Comparison of ENCODE assay signal across 20 cellular contexts in genomic region chr18:50299626-50300388, GRCh38. TPM values are rescaled to one million over a fixed set of nuclear protein-coding genes. Genes with fewer than 3 reads are reported as not detected.
DNase-seq lines count a peak whose midpoint lies in the region; ATAC-seq and TF ChIP-seq lines count a peak whose summit lies in the region.
"Had no signal": no experiment of that assay in that cellular context is flagged by ENCODE, and none has a peak within 500 bp of the region (broad histone marks: within the 10 kb centered on the region; RNA-seq: fewer than 3 reads in every experiment).

No MANE protein-coding gene starts in this region.

- BruUV-seq in PC-9 (replicated peaks; lab: Mats Ljungman, UMichigan) (no TSS peak), A673 (replicated peaks; lab: Mats Ljungman, UMichigan) (no TSS peak)

- H3K36me3 Mint-ChIP-seq in CD4-positive, CD25-positive, alpha-beta regulatory T cell: no peaks in the 10 kb centered on the region
- no peaks in the 10 kb centered on the region for H3K36me3 Mint-ChIP-seq in CD8-positive, alpha-beta T cell

- CTCF ChIA-PET in CD8-positive, alpha-beta T cell (lab: Charles Lee): interaction anchor here (1.1 kb wide), 1 partner anchor 130 kb away, joined by 3 read pairs; no protein-coding TSS in a partner anchor
- CTCF ChIA-PET in PC-9 (lab: Charles Lee) (no interaction called here), A673 (lab: Charles Lee) (no interaction called here)

- peaks cover 0 to 2% (median 0%) of the 10 kb centered on the region in 7 donors for H3K9me3 Mint-ChIP-seq in CD4-positive, CD25-positive, alpha-beta regulatory T cell
- no peaks in the 10 kb centered on the region for H3K9me3 Mint-ChIP-seq in CD8-positive, alpha-beta T cell

- H3K4me1 Mint-ChIP-seq in CD4-positive, CD25-positive, alpha-beta regulatory T cell: peaks cover 0 to 15% (median 8%) of the 10 kb centered on the region in 4 donors
- H3K4me1 Mint-ChIP-seq in CD8-positive, alpha-beta T cell (ENCODE audit: low read depth): peaks cover 9% of the 10 kb centered on the region

- H3K27ac Mint-ChIP-seq in CD4-positive, CD25-positive, alpha-beta regulatory T cell: no peak overlapping the region
- no peak overlapping the region for H3K27ac Mint-ChIP-seq in CD8-positive, alpha-beta T cell

- intact Hi-C loops in CD8-positive, alpha-beta T cell (cut with DNase I, micrococcal nuclease): no loop called here
- intact Hi-C loops in PC-9 (cut with micrococcal nuclease; ENCODE audit: unreplicated experiment): no loop called here
- intact Hi-C loops in A673 (cut with micrococcal nuclease; ENCODE audit: unreplicated experiment): no loop called here

- no peak for ATAC-seq in CD4-positive, CD25-positive, alpha-beta regulatory T cell (ENCODE audit: low read depth in 2 of 2)
- no peak for ATAC-seq in CD8-positive, alpha-beta T cell
- no peak for ATAC-seq in stimulated activated naive CD8-positive, alpha-beta T cell treated with anti-CD3 and anti-CD28 coated beads, Interleukin-15, Interleukin-2, amounts not matched to agents 100 U/mL and 50 U/mL, for 24 hours

- no peak overlapping the region for H3K4me3 ChIP-seq in CD4-positive, CD25-positive, alpha-beta regulatory T cell (ENCODE audit: low read depth, low read length)
- H3K4me3 ChIP-seq in CD8-positive, alpha-beta T cell (ENCODE audit: low read depth, low read length): no peak overlapping the region
- no peak overlapping the region for H3K4me3 ChIP-seq in PC-9
- no peak overlapping the region for H3K4me3 ChIP-seq in parathyroid adenoma (ENCODE audit: low read depth, low read length)
- no peak overlapping the region for H3K4me3 ChIP-seq in A673 (ENCODE audit: low read depth, low read length, poor library complexity, severe bottlenecking)
- H3K4me3 ChIP-seq: BLaER1 treated with 17β-estradiol and CSF1 and Interleukin-3, amounts not matched to agents 10 nM and 100 nM; GM23248; Peyer's patch; SJCRH30 had no signal

- H3K9me3 ChIP-seq in CD4-positive, CD25-positive, alpha-beta regulatory T cell (ENCODE audit: control insufficient read depth in 2 of 2, low read length in 2 of 2): peaks cover under 1 to 3% of the 10 kb centered on the region in 2 experiments
- H3K9me3 ChIP-seq in CD8-positive, alpha-beta T cell (ENCODE audit: low read length): no peaks in the 10 kb centered on the region
- no peaks in the 10 kb centered on the region for H3K9me3 ChIP-seq in PC-9 (ENCODE audit: insufficient read depth, low read depth)
- H3K9me3 ChIP-seq in parathyroid adenoma (ENCODE audit: control insufficient read depth, low read length): no peaks in the 10 kb centered on the region
- no peaks in the 10 kb centered on the region for H3K9me3 ChIP-seq in A673 (ENCODE audit: low read depth, low read length, poor library complexity, severe bottlenecking)
- H3K9me3 ChIP-seq: Peyer's patch, SJCRH30 had no signal

- no peaks in the 10 kb centered on the region for H3K9me2 ChIP-seq in PC-9 (ENCODE audit: insufficient read depth)

- H3K4me1 ChIP-seq in CD4-positive, CD25-positive, alpha-beta regulatory T cell (ENCODE audit: control insufficient read depth, insufficient read depth, low read length, poor library complexity, severe bottlenecking): peaks cover 15% of the 10 kb centered on the region
- peaks cover 11% of the 10 kb centered on the region for H3K4me1 ChIP-seq in CD8-positive, alpha-beta T cell (ENCODE audit: insufficient read depth, low read length)
- H3K4me1 ChIP-seq in PC-9 (replicated peaks; ENCODE audit: insufficient read depth) (peaks cover 13% of the 10 kb centered on the region), parathyroid adenoma (peaks cover 2% of the 10 kb centered on the region), A673 (ENCODE audit: insufficient read depth, low read length, poor library complexity, severe bottlenecking) (no peaks in the 10 kb centered on the region)
- H3K4me1 ChIP-seq: SJCRH30 had no signal

- no peak for TF ChIP-seq CTCF in CD8-positive, alpha-beta T cell (IDR thresholded peaks at IDR 0.05)
- TF ChIP-seq CTCF in PC-9 (conservative IDR thresholded peaks at IDR 0.05) (no peak), parathyroid adenoma (IDR thresholded peaks at IDR 0.05) (no peak), A673 (conservative IDR thresholded peaks at IDR 0.05; ENCODE audit: low read depth, low read length) (no peak)

- peak overlapping the region in 3 of 4 donors; percentile 36 to 62 (median 44) for H3K4me3 Mint-ChIP-seq in CD4-positive, CD25-positive, alpha-beta regulatory T cell
- H3K4me3 Mint-ChIP-seq in CD8-positive, alpha-beta T cell: peak overlapping the region; percentile 24

- DNase-seq in CD4-positive, CD25-positive, alpha-beta regulatory T cell: no peak
- DNase-seq in CD8-positive, alpha-beta T cell: no peak
- DNase-seq in PC-9 (no peak), A673 (ENCODE audit: low spot score) (no peak), GOT3 (lab: John Stamatoyannopoulos, UW) (no peak)
- no peak for DNase-seq in stimulated activated naive CD8-positive, alpha-beta T cell treated with anti-CD3 and anti-CD28 coated beads, Interleukin-15, Interleukin-2, amounts not matched to agents 100 U/mL and 50 U/mL, for 24 hours
- DNase-seq: ACHN, DMS79, GM23248, HCEC 1CT, Kasumi-1, NCI-H1694, NCI-H2081, NCI-H2171, NCI-H345, NCI-H82, Peyer's patch, SJCRH30 had no signal

- H4K20me1 ChIP-seq in PC-9 (ENCODE audit: insufficient read depth): no peaks in the 10 kb centered on the region
- H4K20me1 ChIP-seq: BLaER1 treated with 17β-estradiol and CSF1 and Interleukin-3, amounts not matched to agents 10 nM and 100 nM had no signal

- H2AFZ ChIP-seq in PC-9: no peak overlapping the region
- H2AFZ ChIP-seq in parathyroid adenoma: peak overlapping the region; percentile 42
- H2AFZ ChIP-seq: GM23248 had no signal

- peaks cover 78% of the 10 kb centered on the region for H3K27me3 Mint-ChIP-seq in CD4-positive, CD25-positive, alpha-beta regulatory T cell
- peaks cover 36% of the 10 kb centered on the region for H3K27me3 Mint-ChIP-seq in CD8-positive, alpha-beta T cell (ENCODE audit: low read depth)

- H3K27me3 ChIP-seq in CD4-positive, CD25-positive, alpha-beta regulatory T cell (ENCODE audit: control insufficient read depth, insufficient read depth, low read length): peaks cover 29% of the 10 kb centered on the region
- H3K27me3 ChIP-seq in CD8-positive, alpha-beta T cell (ENCODE audit: insufficient read depth, low read length): no peaks in the 10 kb centered on the region
- H3K27me3 ChIP-seq in PC-9 (ENCODE audit: insufficient read depth, low read depth) (no peaks in the 10 kb centered on the region; the same call in 1 of the 2 replicates), parathyroid adenoma (ENCODE audit: control insufficient read depth, insufficient read depth, low read length) (no peaks in the 10 kb centered on the region), A673 (replicated peaks; ENCODE audit: insufficient read depth, low read depth, low read length, poor library complexity) (peaks cover 29% of the 10 kb centered on the region)
- H3K27me3 ChIP-seq: BLaER1 treated with 17β-estradiol and CSF1 and Interleukin-3, amounts not matched to agents 10 nM and 100 nM; Peyer's patch; SJCRH30 had no signal

- no peaks in the 10 kb centered on the region for H3F3A ChIP-seq in PC-9 (ENCODE audit: insufficient read depth, low read depth)

- no peak overlapping the region for H3K27ac ChIP-seq in CD4-positive, CD25-positive, alpha-beta regulatory T cell (ENCODE audit: insufficient read depth, low read length, poor library complexity, severe bottlenecking)
- H3K27ac ChIP-seq in CD8-positive, alpha-beta T cell (ENCODE audit: low read depth, low read length): no peak overlapping the region
- H3K27ac ChIP-seq in PC-9 (no peak overlapping the region), parathyroid adenoma (peak overlapping the region; percentile 30), A673 (ENCODE audit: low read depth, low read length, poor library complexity, severe bottlenecking) (no peak overlapping the region)
- H3K27ac ChIP-seq: BLaER1 treated with 17β-estradiol and CSF1 and Interleukin-3, amounts not matched to agents 10 nM and 100 nM; GM23248; Peyer's patch; SJCRH30 had no signal

- POLR2A ChIA-PET in CD8-positive, alpha-beta T cell (lab: Charles Lee): interaction anchor here (0.6 to 0.8 kb wide), 2 partner anchors 31 to 980 kb away, joined by 3 to 5 read pairs; no protein-coding TSS in a partner anchor
- POLR2A ChIA-PET in PC-9 (lab: Charles Lee; ENCODE audit: unreplicated experiment): no interaction called here
- POLR2A ChIA-PET in A673 (lab: Charles Lee; ENCODE audit: low non-redundant PET): no interaction called here

- H3K36me3 ChIP-seq in CD4-positive, CD25-positive, alpha-beta regulatory T cell (ENCODE audit: control insufficient read depth, insufficient read depth, low read length): no peaks in the 10 kb centered on the region
- H3K36me3 ChIP-seq in CD8-positive, alpha-beta T cell (ENCODE audit: insufficient read depth, low read length): no peaks in the 10 kb centered on the region
- no peaks in the 10 kb centered on the region for H3K36me3 ChIP-seq in PC-9 (ENCODE audit: low read depth)
- no peaks in the 10 kb centered on the region for H3K36me3 ChIP-seq in parathyroid adenoma (ENCODE audit: control insufficient read depth, insufficient read depth, low read length)
- H3K36me3 ChIP-seq in A673 (ENCODE audit: insufficient read depth, low read length, poor library complexity, severe bottlenecking): no peaks in the 10 kb centered on the region
- H3K36me3 ChIP-seq: BLaER1 treated with 17β-estradiol and CSF1 and Interleukin-3, amounts not matched to agents 10 nM and 100 nM; Peyer's patch; SJCRH30 had no signal

- no peak overlapping the region for H3K9ac ChIP-seq in parathyroid adenoma
- H3K9ac ChIP-seq: BLaER1 treated with 17β-estradiol and CSF1 and Interleukin-3, amounts not matched to agents 10 nM and 100 nM; GM23248 had no signal

- H3K4me2 ChIP-seq in PC-9: peak overlapping the region; percentile 40; the same call in 1 of the 2 replicates
- no peak overlapping the region for H3K4me2 ChIP-seq in parathyroid adenoma (ENCODE audit: low read length)
- H3K4me2 ChIP-seq: BLaER1 treated with 17β-estradiol and CSF1 and Interleukin-3, amounts not matched to agents 10 nM and 100 nM had no signal

- H3K79me2 ChIP-seq in PC-9 (ENCODE audit: low read depth): no peaks in the 10 kb centered on the region
- no peaks in the 10 kb centered on the region for H3K79me2 ChIP-seq in parathyroid adenoma

RNA-seq across cellular contexts. Expression of gene CXXC1, which starts 12.3 kb away (rescaled TPM):
- total RNA-seq in CD4-positive, CD25-positive, alpha-beta regulatory T cell: 141 TPM
- polyA plus RNA-seq in CD4-positive, CD25-positive, alpha-beta regulatory T cell: 10 to 100 TPM; 52.9 to 67.9 (median 62.8) TPM
- total RNA-seq in CD8-positive, alpha-beta T cell: 100 to 1,000 TPM; 107 to 119 TPM
- total RNA-seq in PC-9 (2021) (48.2 and 54.7 TPM in 2 replicates), A673 (2021) (89.5 and 94.5 TPM in 2 replicates)

RNA-seq across cellular contexts. Expression of gene MBD1, which starts 18.5 kb away (rescaled TPM):
- total RNA-seq in CD4-positive, CD25-positive, alpha-beta regulatory T cell: 94.4 TPM
- polyA plus RNA-seq in CD4-positive, CD25-positive, alpha-beta regulatory T cell: 10 to 100 TPM; 25.2 to 28.8 (median 28.1) TPM
- total RNA-seq in CD8-positive, alpha-beta T cell: 10 to 100 TPM; 88.5 to 96.0 TPM
- 43.2 and 43.5 TPM in 2 replicates for total RNA-seq in PC-9 (2021)
- total RNA-seq in A673 (2021): 65.2 and 70.8 TPM in 2 replicates

RNA-seq across cellular contexts. Expression of gene CFAP53, which starts 33.5 kb away (rescaled TPM):
- 0.35 TPM for total RNA-seq in CD4-positive, CD25-positive, alpha-beta regulatory T cell
- under 1 TPM in 1 of 4 donors, not detected in 3; 0.27 TPM for polyA plus RNA-seq in CD4-positive, CD25-positive, alpha-beta regulatory T cell
- under 1 TPM; 0.22 to 0.36 TPM for total RNA-seq in CD8-positive, alpha-beta T cell
- 1.9 and 2.1 TPM in 2 replicates for total RNA-seq in PC-9 (2021)
- total RNA-seq in A673 (2021): 0.22 and 0.26 TPM in 2 replicates
- total RNA-seq: SJCRH30 had no signal
